Comparison of ENCODE assay signal across 9 cellular contexts in genomic region chr1:228490120-228491078, GRCh38. TPM values are rescaled to one million over a fixed set of nuclear protein-coding genes. Genes with fewer than 3 reads are reported as not detected.
DNase-seq lines count a peak whose midpoint lies in the region; ATAC-seq and TF ChIP-seq lines count a peak whose summit lies in the region.
"Had no signal": no experiment of that assay in that cellular context is flagged by ENCODE, and none has a peak within 500 bp of the region (broad histone marks: within the 10 kb centered on the region; RNA-seq: fewer than 3 reads in every experiment).

No MANE protein-coding gene starts in this region.

- H3K36me3 ChIP-seq in NT2/D1 (ENCODE audit: insufficient read depth, insufficient read length, low read length) (peaks cover 56% of the 10 kb centered on the region), esophagus muscularis mucosa (peaks cover 35 to 57% (median 40%) of the 10 kb centered on the region in 4 donors)

- TF ChIP-seq POLR2A in erythroblast (IDR thresholded peaks at IDR 0.05; ENCODE audit: low read length), result peak; percentile 34
- no peak for TF ChIP-seq POLR2A in esophagus muscularis mucosa (IDR thresholded peaks at IDR 0.05; ENCODE audit: low read depth)

- ATAC-seq in HG03135 (IDR thresholded peaks at IDR 0.05; ENCODE audit: unreplicated experiment), result no peak

- H3K27ac ChIP-seq in 22Rv1, result peak overlapping the region; percentile 97
- H3K27ac ChIP-seq in esophagus muscularis mucosa (replicated peaks in 1 of 4), result no peak overlapping the region
- H3K27ac ChIP-seq: cardiac muscle cell had no signal

- TF ChIP-seq CTCF in 22Rv1 (IDR thresholded peaks at IDR 0.05) (no peak), esophagus muscularis mucosa (IDR thresholded peaks at IDR 0.05) (no peak)

- no peaks in the 10 kb centered on the region for H3K9me3 ChIP-seq in NT2/D1 (ENCODE audit: insufficient read depth, low read length)
- no peaks in the 10 kb centered on the region for H3K9me3 ChIP-seq in esophagus muscularis mucosa

- TF ChIP-seq EP300 in esophagus muscularis mucosa (IDR thresholded peaks at IDR 0.05), result no peak

- 84% methylated on average over 5 of the region's 6 CpGs for WGBS in esophagus muscularis mucosa

- in situ Hi-C loops in G401 (cut with HindIII; ENCODE audit: low sequenced_read_pairs), result no loop called here

- DNase-seq in G401 (ENCODE audit: low spot score), result peak; percentile 49
- DNase-seq in NT2/D1 (ENCODE audit: low read depth, low spot score), result no peak
- peak; percentile 85 to 93 for DNase-seq in erythroblast (lab: John Stamatoyannopoulos, UW)
- DNase-seq in NOMO-1 treated with dmso at 0.1 percent for 144 hours (lab: John Stamatoyannopoulos, UW; ENCODE audit: unreplicated experiment), result no peak
- no peak for DNase-seq in stimulated activated CD4-positive, alpha-beta T cell treated with anti-CD3 and anti-CD28 coated beads, Interleukin-15, amount 100 ng/mL, for 24 hours
- DNase-seq in esophagus muscularis mucosa (ENCODE audit: extremely low spot score), result no peak

- H3K4me3 ChIP-seq in NT2/D1 (ENCODE audit: insufficient read length, low read depth) (no peak overlapping the region), esophagus muscularis mucosa (no peak overlapping the region)
- H3K4me3 ChIP-seq: cardiac muscle cell had no signal

- intact Hi-C loops in esophagus muscularis mucosa (cut with DNase I), result no loop called here

- H3K9ac ChIP-seq in NT2/D1 (ENCODE audit: insufficient read length, low read depth), result peak overlapping the region; percentile 0

- H3K27me3 ChIP-seq in NT2/D1 (ENCODE audit: insufficient read depth, insufficient read length) (no peaks in the 10 kb centered on the region), esophagus muscularis mucosa (no peaks in the 10 kb centered on the region)
- H3K27me3 ChIP-seq: cardiac muscle cell had no signal

- peaks cover 4% of the 10 kb centered on the region for H3K4me1 ChIP-seq in NT2/D1 (ENCODE audit: insufficient read depth, insufficient read length)
- H3K4me1 ChIP-seq in esophagus muscularis mucosa, result peaks cover 16 to 46% (median 41%) of the 10 kb centered on the region in 4 donors

RNA-seq across cellular contexts. Expression of gene RNF187, which starts 3.2 kb away (rescaled TPM):
- total RNA-seq in G401 (2014; rRNA removed; shearing (Covaris generic)), result 136 and 168 TPM in 2 replicates
- total RNA-seq in esophagus muscularis mucosa, result 10 to 100 TPM; 22.5 to 62.6 (median 61.0) TPM

Comparison
In these comparisons a context has a peak if more than half of its experiments do, and no peak if none do; other contexts are left out.
1. DNase-seq: peak in G401 (single experiment) and erythroblast (2 of 2); none in NT2/D1 (single experiment), NOMO-1 treated with dmso at 0.1 percent for 144 hours (single experiment), stimulated activated CD4-positive, alpha-beta T cell treated with anti-CD3 and anti-CD28 coated beads, Interleukin-15, amount 100 ng/mL, for 24 hours (single experiment) and esophagus muscularis mucosa (single experiment).